Comparison of ENCODE assay signal across 12 cellular contexts in the genomic region with DNA sequence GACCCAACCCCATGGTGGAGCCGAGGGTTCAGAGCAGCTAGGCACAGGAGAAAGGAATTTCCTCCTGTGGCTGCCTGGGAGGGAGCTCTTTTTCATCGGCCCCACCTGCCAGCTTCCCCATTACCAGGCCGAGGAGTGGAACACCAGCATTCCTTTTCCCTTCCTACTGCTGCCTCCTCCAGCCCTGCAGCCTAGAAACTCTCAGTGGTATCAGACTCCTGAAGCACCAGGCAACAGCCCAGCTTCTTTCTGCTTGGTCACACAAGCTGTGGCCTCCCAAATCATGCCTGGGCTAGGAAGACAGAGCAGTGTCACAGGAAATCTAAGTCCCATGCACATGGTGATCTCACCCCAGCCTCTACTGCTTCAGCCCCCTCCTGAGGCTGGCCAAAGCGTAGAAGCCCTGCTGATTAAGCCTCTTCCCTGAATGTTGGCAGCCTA. TPM values are rescaled to one million over a fixed set of nuclear protein-coding genes. Genes with fewer than 3 reads are reported as not detected.
DNase-seq lines count a peak whose midpoint lies in the region; ATAC-seq, FAIRE-seq and TF ChIP-seq lines count a peak whose summit lies in the region.
"Had no signal": no experiment of that assay in that cellular context is flagged by ENCODE, and none has a peak within 500 bp of the region (broad histone marks: within the 10 kb centered on the region; RNA-seq: fewer than 3 reads in every experiment).

No MANE protein-coding gene starts in this region.

- H3K9me3 Mint-ChIP-seq in activated T-helper 17 cell treated with anti-CD3 and anti-CD28 coated beads, Interleukin-2, amount 50 U/mL, for 72 hours: no peaks in the 10 kb centered on the region
- peaks cover 57% of the 10 kb centered on the region for H3K9me3 Mint-ChIP-seq in nephron progenitor cell
- H3K9me3 Mint-ChIP-seq: activated naive CD8-positive, alpha-beta T cell treated with anti-CD3 and anti-CD28 coated beads, Interleukin-2, amount 10 ng/mL, durations not matched to agents 7 days and 5 days; HFFc6 had no signal

- ATAC-seq in activated T-helper 17 cell treated with anti-CD3 and anti-CD28 coated beads, Interleukin-2, amount 50 U/mL, for 72 hours (replicated peaks): peak; percentile 8
- ATAC-seq in HG02885 (IDR thresholded peaks at IDR 0.05; ENCODE audit: poor library complexity, unreplicated experiment): no peak

- H3K27me3 ChIP-seq in H7 (ENCODE audit: control insufficient read depth, insufficient read depth, low read length) (no peaks in the 10 kb centered on the region), mononuclear cell (ENCODE audit: insufficient read depth, low read length) (no peaks in the 10 kb centered on the region)

- no peaks in the 10 kb centered on the region for H3K36me3 ChIP-seq in H7 (replicated peaks; ENCODE audit: control insufficient read depth, insufficient read depth, low read length)

- H3K4me1 Mint-ChIP-seq in activated T-helper 17 cell treated with anti-CD3 and anti-CD28 coated beads, Interleukin-2, amount 50 U/mL, for 72 hours: peaks cover 15% of the 10 kb centered on the region
- peaks cover 12% of the 10 kb centered on the region for H3K4me1 Mint-ChIP-seq in nephron progenitor cell

- peaks cover 87% of the 10 kb centered on the region for H3K4me1 ChIP-seq in mononuclear cell (ENCODE audit: insufficient read depth, low read length)

- H3K4me3 ChIP-seq in H7 (ENCODE audit: insufficient read depth, low read depth, low read length) (no peak overlapping the region), mononuclear cell (ENCODE audit: low read length) (peak overlapping the region; percentile 56)
- H3K4me3 ChIP-seq: K562 had no signal

- H3K4me3 Mint-ChIP-seq in activated T-helper 17 cell treated with anti-CD3 and anti-CD28 coated beads, Interleukin-2, amount 50 U/mL, for 72 hours: peak overlapping the region; percentile 67
- H3K4me3 Mint-ChIP-seq in nephron progenitor cell: no peak overlapping the region
- H3K4me3 Mint-ChIP-seq: HFFc6 had no signal

- peak overlapping the region; percentile 77 for H3K27ac Mint-ChIP-seq in activated T-helper 17 cell treated with anti-CD3 and anti-CD28 coated beads, Interleukin-2, amount 50 U/mL, for 72 hours
- H3K27ac Mint-ChIP-seq in nephron progenitor cell: no peak overlapping the region
- H3K27ac Mint-ChIP-seq: HFFc6 had no signal

- FAIRE-seq in GM12892 (lab: Jason Lieb, UNC): no peak
- FAIRE-seq: K562 had no signal

- no peak for TF ChIP-seq POLR2A in GM12892 (IDR thresholded peaks at IDR 0.05; ENCODE audit: low read depth, low read length)

- TF ChIP-seq CTCF in nephron progenitor cell (IDR thresholded peaks at IDR 0.05): no peak

- no peaks in the 10 kb centered on the region for H3K27me3 Mint-ChIP-seq in activated T-helper 17 cell treated with anti-CD3 and anti-CD28 coated beads, Interleukin-2, amount 50 U/mL, for 72 hours
- peaks cover 11% of the 10 kb centered on the region for H3K27me3 Mint-ChIP-seq in nephron progenitor cell (ENCODE audit: low read depth, poor library complexity)

- no peaks in the 10 kb centered on the region for H3K36me3 Mint-ChIP-seq in activated T-helper 17 cell treated with anti-CD3 and anti-CD28 coated beads, Interleukin-2, amount 50 U/mL, for 72 hours (ENCODE audit: low read depth)
- peaks cover 3% of the 10 kb centered on the region for H3K36me3 Mint-ChIP-seq in nephron progenitor cell (ENCODE audit: low read depth)
- H3K36me3 Mint-ChIP-seq: activated naive CD8-positive, alpha-beta T cell treated with anti-CD3 and anti-CD28 coated beads, Interleukin-2, amount 10 ng/mL, durations not matched to agents 7 days and 5 days had no signal

- H3K9me3 ChIP-seq in mononuclear cell (ENCODE audit: low read depth, low read length): no peaks in the 10 kb centered on the region

- DNase-seq in CD1c-positive myeloid dendritic cell (ENCODE audit: extremely low spot score): peak; percentile 42
- peak; percentile 63 for DNase-seq in H7
- DNase-seq in 8988T: no peak
- DNase-seq in GM12892 (ENCODE audit: insufficient read length): no peak
- DNase-seq in nephron progenitor cell: no peak
- DNase-seq: HFFc6, NCI-H2029 had no signal

RNA-seq across cellular contexts. Expression of a gene that starts 30.1 kb away (rescaled TPM):
- total RNA-seq in H7 (2014; rRNA removed; shearing (Covaris generic)): 1.3 and 1.5 TPM in 2 replicates
- total RNA-seq in activated T-helper 17 cell treated with anti-CD3 and anti-CD28 coated beads, Interleukin-2, amount 50 U/mL, for 72 hours: 1 to 10 TPM in 1 of 2 donors, under 1 TPM in 1; 0.45 to 1.0 TPM
- 0.73 TPM for total RNA-seq in mononuclear cell
- polyA plus RNA-seq in GM12892 (2012; ENCODE audit: missing spikeins): 0.32 TPM
- total RNA-seq: K562 had no signal

Comparison
In these comparisons a context has a peak if more than half of its experiments do, and no peak if none do; other contexts are left out.
1. DNase-seq: peak in CD1c-positive myeloid dendritic cell (single experiment) and H7 (single experiment); none in 8988T (single experiment), GM12892 (single experiment) and nephron progenitor cell (single experiment).